Comparison of ENCODE assay signal across 16 cellular contexts in the genomic region with DNA sequence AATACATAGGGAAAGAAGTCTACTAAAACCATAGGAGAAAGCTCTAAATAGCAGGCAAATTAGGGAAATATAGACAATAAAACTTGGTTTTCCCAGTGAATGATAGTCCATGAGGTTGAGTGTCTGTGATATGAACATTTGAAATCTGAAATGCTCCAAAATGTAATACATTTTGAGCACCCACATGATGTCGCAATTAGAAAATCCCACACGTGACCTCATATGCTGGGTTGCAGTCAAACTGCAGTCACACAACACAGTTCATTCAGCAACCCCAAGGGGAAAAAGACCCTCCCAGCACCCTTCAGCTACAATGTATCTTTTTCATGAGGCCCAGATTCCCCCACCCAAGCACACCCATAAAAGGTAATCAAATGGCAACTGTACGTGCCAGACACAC.
"Had no signal": no experiment of that assay in that cellular context is flagged by ENCODE, and none has a peak within 500 bp of the region (broad histone marks: within the 10 kb centered on the region; RNA-seq: fewer than 3 reads in every experiment).

No MANE protein-coding gene starts in this region.

- ATAC-seq: activated naive CD4-positive, alpha-beta T cell treated with anti-CD3 and anti-CD28 coated beads, Interleukin-2, amount 50 U/mL, for 72 hours; foreskin keratinocyte; left lung; naive thymus-derived CD8-positive, alpha-beta T cell; psoas muscle; stimulated activated naive CD8-positive, alpha-beta T cell treated with anti-CD3 and anti-CD28 coated beads, Interleukin-15, Interleukin-2, amounts not matched to agents 100 U/mL and 50 U/mL, for 24 hours; upper lobe of right lung; WTC11 had no signal

- DNase-seq: activated T-cell treated with anti-CD3 and anti-CD28 coated beads, Interleukin-2, amount 50 U/mL, for 1 hour; adrenal gland; cerebellar nuclear complex; cortex of kidney; endodermal cell; foreskin keratinocyte; naive thymus-derived CD8-positive, alpha-beta T cell; psoas muscle; stimulated activated CD4-positive, alpha-beta T cell treated with anti-CD3 and anti-CD28 coated beads, Interleukin-12 subunit alpha, Interleukin-12 subunit beta, amount 100 ng/mL, for 4 hours; stimulated activated CD4-positive, alpha-beta T cell treated with anti-CD3 and anti-CD28 coated beads, Interleukin-4, amount 100 ng/mL, for 4 hours; stimulated activated naive CD8-positive, alpha-beta T cell treated with anti-CD3 and anti-CD28 coated beads, Interleukin-15, Interleukin-2, amounts not matched to agents 100 U/mL and 50 U/mL, for 24 hours; T-helper 9 cell; upper lobe of right lung had no signal
